In genomic region chr10:17647316-17647715, GRCh38 we compare ENCODE assay signal across 12 cellular contexts. TPM values are rescaled to one million over a fixed set of nuclear protein-coding genes. Genes with fewer than 3 reads are reported as not detected.
DNase-seq lines count a peak whose midpoint lies in the region; ATAC-seq and TF ChIP-seq lines count a peak whose summit lies in the region.
"Had no signal": no experiment of that assay in that cellular context is flagged by ENCODE, and none has a peak within 500 bp of the region (broad histone marks: within the 10 kb centered on the region; RNA-seq: fewer than 3 reads in every experiment).

No MANE protein-coding gene starts in this region.

- H3K36me3 Mint-ChIP-seq in CD14-positive monocyte: peaks cover 11 to 26% of the 10 kb centered on the region in 2 donors
- peaks cover 49% of the 10 kb centered on the region for H3K36me3 Mint-ChIP-seq in activated CD8-positive, alpha-beta T cell treated with anti-CD3 and anti-CD28 coated beads for 36 hours (ENCODE audit: low read depth)

- H3K9me3 ChIP-seq in mononuclear cell (ENCODE audit: low read depth, low read length): peaks cover under 1% of the 10 kb centered on the region
- H3K9me3 ChIP-seq: tibial artery had no signal

- H3K4me1 ChIP-seq in mononuclear cell (ENCODE audit: insufficient read depth, low read length): peaks cover 65% of the 10 kb centered on the region

- POLR2A ChIA-PET in activated CD8-positive, alpha-beta T cell treated with anti-CD3 and anti-CD28 coated beads for 36 hours (lab: Charles Lee): interaction anchor here (0.9 kb wide), 1 partner anchor 8 kb away, joined by 3 read pairs; no protein-coding TSS in a partner anchor

- H3K4me3 Mint-ChIP-seq in CD14-positive monocyte: peak overlapping the region; percentile 24 to 78
- H3K4me3 Mint-ChIP-seq in activated CD8-positive, alpha-beta T cell treated with anti-CD3 and anti-CD28 coated beads for 36 hours: peak overlapping the region; percentile 50

- DNase-seq in CD14-positive monocyte (ENCODE audit: low spot score) (no peak), HL-60 (ENCODE audit: low read depth in 1 of 2, low spot score in 1 of 2) (peak in 1 of 2 experiments; percentile 22), NCI-H226 (no peak)
- no peak for DNase-seq in activated CD8-positive, alpha-beta T cell treated with anti-CD3 and anti-CD28 coated beads for 36 hours
- no peak for DNase-seq in activated CD8-positive, alpha-beta memory T cell treated with anti-CD3 and anti-CD28 coated beads, Interleukin-2, amount 50 U/mL, for 48 hours
- DNase-seq in activated CD8-positive, alpha-beta memory T cell treated with anti-CD3 and anti-CD28 coated beads, Interleukin-2, amount 50 U/mL, for 4 hours: no peak
- DNase-seq: kidney, NCI-H524 treated with DMSO at 0.1 percent for 48 hours had no signal

- peaks cover 0 to 3% (median 2%) of the 10 kb centered on the region in 7 donors for H3K9me3 Mint-ChIP-seq in CD14-positive monocyte
- H3K9me3 Mint-ChIP-seq in activated CD8-positive, alpha-beta T cell treated with anti-CD3 and anti-CD28 coated beads for 36 hours: peaks cover 5% of the 10 kb centered on the region

- peak overlapping the region; percentile 99 for H3K27ac ChIP-seq in HL-60 (replicated peaks)
- H3K27ac ChIP-seq: SK-N-MC, tibial artery had no signal

- H3K27me3 Mint-ChIP-seq in CD14-positive monocyte (ENCODE audit: low read depth in 3 of 3): peaks cover 0 to 2% (median 0%) of the 10 kb centered on the region in 3 donors
- no peaks in the 10 kb centered on the region for H3K27me3 Mint-ChIP-seq in activated CD8-positive, alpha-beta T cell treated with anti-CD3 and anti-CD28 coated beads for 36 hours

- peaks cover 59% of the 10 kb centered on the region for H3K4me1 Mint-ChIP-seq in CD14-positive monocyte
- peaks cover 70% of the 10 kb centered on the region for H3K4me1 Mint-ChIP-seq in activated CD8-positive, alpha-beta T cell treated with anti-CD3 and anti-CD28 coated beads for 36 hours (ENCODE audit: low read depth)

- H3K27me3 ChIP-seq in HL-60 (ENCODE audit: insufficient read depth, poor library complexity, severe bottlenecking): no peaks in the 10 kb centered on the region
- no peaks in the 10 kb centered on the region for H3K27me3 ChIP-seq in mononuclear cell (ENCODE audit: insufficient read depth, low read length)
- H3K27me3 ChIP-seq: tibial artery had no signal

- no peak for ATAC-seq in activated CD8-positive, alpha-beta T cell treated with anti-CD3 and anti-CD28 coated beads for 36 hours
- ATAC-seq in HG03095 (IDR thresholded peaks at IDR 0.05; ENCODE audit: unreplicated experiment): no peak

- peak overlapping the region; percentile 72 to 95 (median 85) for H3K27ac Mint-ChIP-seq in CD14-positive monocyte
- peak overlapping the region; percentile 79 for H3K27ac Mint-ChIP-seq in activated CD8-positive, alpha-beta T cell treated with anti-CD3 and anti-CD28 coated beads for 36 hours

- no peak for TF ChIP-seq CTCF in CD14-positive monocyte (IDR thresholded peaks at IDR 0.05)
- no peak for TF ChIP-seq CTCF in HL-60 (IDR thresholded peaks at IDR 0.05; ENCODE audit: insufficient read depth, low read length)
- no peak for TF ChIP-seq CTCF in activated CD8-positive, alpha-beta T cell treated with anti-CD3 and anti-CD28 coated beads for 36 hours (IDR thresholded peaks at IDR 0.05)

- no peak overlapping the region for H3K4me3 ChIP-seq in HL-60 (replicated peaks; ENCODE audit: insufficient read depth, low read length)
- H3K4me3 ChIP-seq in mononuclear cell (ENCODE audit: low read length): peak overlapping the region; percentile 7
- H3K4me3 ChIP-seq: SK-N-MC, tibial artery had no signal

- CTCF ChIA-PET in activated CD8-positive, alpha-beta T cell treated with anti-CD3 and anti-CD28 coated beads for 36 hours (lab: Charles Lee): interaction anchor here (0.8 to 1.9 kb wide), 3 partner anchors 9 to 89 kb away, joined by 3 to 5 read pairs (median 3); no protein-coding TSS in a partner anchor

- intact Hi-C loops in CD14-positive monocyte (cut with micrococcal nuclease): loop anchor here in 1 of 2 donors (10.0 kb wide), 1 partner anchor 1007 kb away; the partner anchor contains the start of genes ARL5B and NSUN6
- intact Hi-C loops in activated CD8-positive, alpha-beta T cell treated with anti-CD3 and anti-CD28 coated beads for 36 hours (cut with micrococcal nuclease): loop anchor here (10.0 kb wide), 1 partner anchor 413 kb away; no protein-coding TSS in a partner anchor

RNA-seq across cellular contexts. Expression of gene STAM, which starts 3.4 kb away (rescaled TPM):
- polyA plus RNA-seq in CD14-positive monocyte: 1 to 10 TPM; 5.5 to 5.9 TPM
- total RNA-seq in activated CD8-positive, alpha-beta T cell treated with anti-CD3 and anti-CD28 coated beads for 36 hours: 10 to 100 TPM; 21.6 to 24.5 TPM
- total RNA-seq in mononuclear cell: 51.2 TPM

RNA-seq across cellular contexts. Expression of gene HACD1, which starts 30.1 kb away (rescaled TPM):
- polyA plus RNA-seq in CD14-positive monocyte: 1 to 10 TPM in 1 of 2 donors, under 1 TPM in 1; 0.86 to 1.4 TPM
- 1 to 10 TPM; 2.6 to 2.8 TPM for total RNA-seq in activated CD8-positive, alpha-beta T cell treated with anti-CD3 and anti-CD28 coated beads for 36 hours
- 0.84 TPM for total RNA-seq in mononuclear cell
